ENCODE assay signal across 9 cellular contexts in genomic region chr11:3123316-3123715, GRCh38. TPM values are rescaled to one million over a fixed set of nuclear protein-coding genes. Genes with fewer than 3 reads are reported as not detected.
DNase-seq lines count a peak whose midpoint lies in the region; ATAC-seq, FAIRE-seq and TF ChIP-seq lines count a peak whose summit lies in the region.
"Had no signal": no experiment of that assay in that cellular context is flagged by ENCODE, and none has a peak within 500 bp of the region (broad histone marks: within the 10 kb centered on the region; RNA-seq: fewer than 3 reads in every experiment).

No MANE protein-coding gene starts in this region.

- peaks cover 28% of the 10 kb centered on the region for H3K4me1 ChIP-seq in adipocyte (ENCODE audit: control insufficient read depth, insufficient read depth, low read length)

- DNase-seq in NCI-H1092 treated with DMSO at 0.1 percent for 48 hours (lab: John Stamatoyannopoulos, UW), result peak; percentile 92
- DNase-seq in adipocyte (ENCODE audit: low read depth), result no peak
- peak; percentile 91 for DNase-seq in left ventricle myocardium superior
- peak in 27 of 49 donors; percentile 21 to 89 (median 45) for DNase-seq in substantia nigra (lab: John Stamatoyannopoulos, UW)
- DNase-seq in NCI-H146 treated with DMSO at 0.1 percent for 48 hours (lab: John Stamatoyannopoulos, UW; ENCODE audit: unreplicated experiment), result no peak
- no peak for DNase-seq in GM12891 (ENCODE audit: insufficient read length, low spot score)
- no peak for DNase-seq in activated CD8-positive, alpha-beta memory T cell treated with anti-CD3 and anti-CD28 coated beads for 24 hours
- DNase-seq: HCEC 1CT had no signal

- peaks cover 42% of the 10 kb centered on the region for H3K36me3 ChIP-seq in adipocyte (ENCODE audit: control insufficient read depth, insufficient read depth, low read length, severe bottlenecking)

- H3K4me3 ChIP-seq in adipocyte (ENCODE audit: low read length), result no peak overlapping the region

- peak overlapping the region; percentile 19 for H3K27ac ChIP-seq in substantia nigra (ENCODE audit: low read depth, low read length, poor library complexity, severe bottlenecking)

- no peaks in the 10 kb centered on the region for H3K27me3 ChIP-seq in adipocyte (replicated peaks; ENCODE audit: control insufficient read depth, insufficient read depth, low read length)

- ATAC-seq in left ventricle myocardium superior (peak; percentile 79), GM19452 (IDR thresholded peaks at IDR 0.05; ENCODE audit: unreplicated experiment) (no peak)

- peak overlapping the region; percentile 63 for H3K9ac ChIP-seq in adipocyte (ENCODE audit: low read length)

- no peak for FAIRE-seq in GM12891 (lab: Jason Lieb, UNC)

- no peak for TF ChIP-seq POLR2A in GM12891 (IDR thresholded peaks at IDR 0.05; ENCODE audit: low read depth, low read length)

- intact Hi-C loops in left ventricle myocardium superior (cut with micrococcal nuclease), result no loop called here

- no peaks in the 10 kb centered on the region for H3K9me3 ChIP-seq in adipocyte (ENCODE audit: control insufficient read depth, low read length)

TF ChIP-seq in GM12891, 5 proteins besides CTCF, POLR2A, EP300 and RAD21:
- TF ChIP-seq SPI1 (IDR thresholded peaks at IDR 0.05; ENCODE audit: low read depth, low read length), result no peak
- no peak for TF ChIP-seq POU2F2 (IDR thresholded peaks at IDR 0.05; ENCODE audit: low read depth, low read length)
- no peak for TF ChIP-seq POLR2AphosphoS5 (IDR thresholded peaks at IDR 0.05; ENCODE audit: low read depth, low read length)
- TF ChIP-seq TAF1 (IDR thresholded peaks at IDR 0.05; ENCODE audit: low read depth, low read length), result no peak
TF ChIP-seq in GM12891: peak in this region for 0.

RNA-seq across cellular contexts. Expression of gene OSBPL5, which starts 41.8 kb away (rescaled TPM):
- 15.9 TPM for total RNA-seq in left ventricle myocardium superior
- not detected for polyA plus RNA-seq in GM12891 (2012; ENCODE audit: low read depth, missing spikeins)

Comparison
In these comparisons a context has a peak if more than half of its experiments do, and no peak if none do; other contexts are left out.
1. DNase-seq: peak in NCI-H1092 treated with DMSO at 0.1 percent for 48 hours (single experiment), left ventricle myocardium superior (single experiment) and substantia nigra (27 of 49); none in adipocyte (single experiment), NCI-H146 treated with DMSO at 0.1 percent for 48 hours (single experiment), GM12891 (single experiment) and activated CD8-positive, alpha-beta memory T cell treated with anti-CD3 and anti-CD28 coated beads for 24 hours (single experiment).